Comparison of ENCODE assay signal across 25 cellular contexts in the genomic region with DNA sequence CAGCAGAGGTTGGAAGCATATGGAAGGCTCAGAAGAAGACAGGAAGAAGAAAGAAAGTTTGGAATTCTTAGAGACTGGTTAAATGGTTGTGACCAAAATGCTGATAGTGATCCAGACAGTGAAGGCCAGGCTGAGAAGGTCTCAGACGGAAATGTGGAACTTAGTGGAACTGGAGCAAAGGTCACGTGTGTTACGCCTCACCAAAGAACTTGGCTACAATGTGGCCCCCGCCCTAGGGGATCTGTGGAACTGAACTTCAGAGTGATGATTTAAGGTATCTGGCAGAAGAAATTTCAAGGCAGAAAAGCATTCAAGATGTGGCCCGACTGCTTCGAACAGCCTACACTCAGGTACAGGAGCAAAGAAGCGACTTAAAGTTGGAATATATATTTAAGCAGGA.
A peak's percentile ranks its signal among the peaks of the same experiment; 100 is the strongest.
DNase-seq lines count a peak whose midpoint lies in the region; ATAC-seq, FAIRE-seq and TF ChIP-seq lines count a peak whose summit lies in the region.
"Had no signal": no experiment of that assay in that cellular context is flagged by ENCODE, and none has a peak within 500 bp of the region (broad histone marks: within the 10 kb centered on the region; RNA-seq: fewer than 3 reads in every experiment).

No MANE protein-coding gene starts in this region.

- peaks cover 29% of the 10 kb centered on the region for H3K36me3 Mint-ChIP-seq in WTC11
- peaks cover 2% of the 10 kb centered on the region for H3K36me3 Mint-ChIP-seq in activated naive CD8-positive, alpha-beta T cell treated with anti-CD3 and anti-CD28 coated beads for 36 hours
- H3K36me3 Mint-ChIP-seq: IgD-negative memory B cell had no signal

- H3K4me3 Mint-ChIP-seq in WTC11 = peak overlapping the region; percentile 4; the same call in 1 of the 2 replicates
- no peak overlapping the region for H3K4me3 Mint-ChIP-seq in activated naive CD8-positive, alpha-beta T cell treated with anti-CD3 and anti-CD28 coated beads for 36 hours
- H3K4me3 Mint-ChIP-seq: activated T-cell treated with anti-CD3 and anti-CD28 coated beads, Interleukin-2, amount 50 U/mL, for 72 hours; nephron progenitor cell had no signal

- no peaks in the 10 kb centered on the region for H4K20me1 ChIP-seq in GM23248 (ENCODE audit: insufficient read depth)

- CTCF ChIA-PET in WTC11 (lab: Charles Lee) = no interaction called here

- H3K27me3 Mint-ChIP-seq in WTC11 (ENCODE audit: low read depth) = no peaks in the 10 kb centered on the region; the same call in none of the 2 replicates
- no peaks in the 10 kb centered on the region for H3K27me3 Mint-ChIP-seq in activated naive CD8-positive, alpha-beta T cell treated with anti-CD3 and anti-CD28 coated beads for 36 hours
- H3K27me3 Mint-ChIP-seq: IgD-negative memory B cell had no signal

- H3K9me3 ChIP-seq in GM23248 (ENCODE audit: low read depth) (no peaks in the 10 kb centered on the region), left ventricle myocardium inferior (replicated peaks) (no peaks in the 10 kb centered on the region), small intestine (ENCODE audit: control insufficient read depth, low read depth) (no peaks in the 10 kb centered on the region)
- H3K9me3 ChIP-seq: body of pancreas, Caco-2, ovary, transverse colon had no signal

- H3F3A ChIP-seq in GM23248 (ENCODE audit: insufficient read depth) = peaks cover 14% of the 10 kb centered on the region; the same call in 1 of the 2 replicates

- POLR2A ChIA-PET in WTC11 (lab: Charles Lee) = no interaction called here

- no peaks in the 10 kb centered on the region for H3K9me2 ChIP-seq in GM23248 (ENCODE audit: insufficient read depth)

- FAIRE-seq in small intestine (lab: Jason Lieb, UNC) = no peak
- FAIRE-seq: TTC549 had no signal

- H2AFZ ChIP-seq in GM23248 = no peak overlapping the region

- TF ChIP-seq CTCF in WTC11 (IDR thresholded peaks at IDR 0.05) = no peak
- TF ChIP-seq CTCF in left ventricle myocardium inferior (IDR thresholded peaks at IDR 0.05; ENCODE audit: borderline replicate concordance) = no peak

- ATAC-seq in WTC11 (no peak), HG03045 (IDR thresholded peaks at IDR 0.05; ENCODE audit: unreplicated experiment) (no peak)
- ATAC-seq: activated T-cell treated with anti-CD3 and anti-CD28 coated beads, Interleukin-2, amount 50 U/mL, for 72 hours; body of pancreas; HCT116 had no signal

- peaks cover 41% of the 10 kb centered on the region for H3K79me2 ChIP-seq in GM23248 (ENCODE audit: insufficient read depth)

- H3K27ac ChIP-seq in GM23248 (no peak overlapping the region), left ventricle myocardium inferior (replicated peaks) (peak overlapping the region; percentile 24), small intestine (ENCODE audit: low read depth in 1 of 2, low read length in 1 of 2) (no peak overlapping the region)
- H3K27ac ChIP-seq: BLaER1 treated with 17β-estradiol and CSF1 and Interleukin-3, amounts not matched to agents 10 nM and 100 nM; body of pancreas; ovary; SK-N-MC; transverse colon had no signal

- peaks cover 29% of the 10 kb centered on the region for H3K9me3 Mint-ChIP-seq in WTC11
- no peaks in the 10 kb centered on the region for H3K9me3 Mint-ChIP-seq in activated naive CD8-positive, alpha-beta T cell treated with anti-CD3 and anti-CD28 coated beads for 36 hours
- H3K9me3 Mint-ChIP-seq: activated T-cell treated with anti-CD3 and anti-CD28 coated beads, Interleukin-2, amount 50 U/mL, for 72 hours; IgD-negative memory B cell had no signal

- H3K9ac ChIP-seq in GM23248 = no peak overlapping the region
- H3K9ac ChIP-seq: BLaER1 treated with 17β-estradiol and CSF1 and Interleukin-3, amounts not matched to agents 10 nM and 100 nM had no signal

- no peaks in the 10 kb centered on the region for H3K36me3 ChIP-seq in GM23248 (ENCODE audit: low read depth)
- no peaks in the 10 kb centered on the region for H3K36me3 ChIP-seq in left ventricle myocardium inferior
- no peaks in the 10 kb centered on the region for H3K36me3 ChIP-seq in small intestine (ENCODE audit: control insufficient read depth in 2 of 2, insufficient read depth in 2 of 2, low read length in 2 of 2)
- H3K36me3 ChIP-seq: ovary, transverse colon had no signal

- peak; percentile 26 for DNase-seq in GM23248
- DNase-seq in WTC11 (ENCODE audit: low spot score) = no peak
- no peak for DNase-seq in left ventricle myocardium inferior
- DNase-seq in small intestine = peak; percentile 25
- no peak for DNase-seq in activated naive CD8-positive, alpha-beta T cell treated with anti-CD3 and anti-CD28 coated beads for 36 hours
- DNase-seq in OCI-M1 (lab: John Stamatoyannopoulos, UW) = no peak
- DNase-seq: activated CD4-positive, alpha-beta T cell treated with anti-CD3 and anti-CD28 coated beads, Interleukin-2, amount 50 U/mL, for 4 hours; activated T-cell treated with anti-CD3 and anti-CD28 coated beads, Interleukin-2, amount 50 U/mL, for 72 hours; Caco-2; hypothalamus; NCI-H1694; NCI-H446 treated with DMSO at 0.1 percent for 48 hours; NCI-H774; nephron progenitor cell; ovary; stimulated activated CD4-positive, alpha-beta T cell treated with anti-CD3 and anti-CD28 coated beads, Interleukin-4, amount 100 ng/mL, for 1 hour; T-helper 1 cell; transverse colon had no signal

- intact Hi-C loops in left ventricle myocardium inferior (cut with micrococcal nuclease) = no loop called here

- H3K4me1 ChIP-seq in GM23248 (ENCODE audit: insufficient read depth) = peaks cover 24% of the 10 kb centered on the region
- H3K4me1 ChIP-seq in left ventricle myocardium inferior = peaks cover 41% of the 10 kb centered on the region
- H3K4me1 ChIP-seq in small intestine (ENCODE audit: control insufficient read depth in 2 of 2, insufficient read depth in 1 of 2, low read depth in 1 of 2, low read length in 1 of 2) = no peaks in the 10 kb centered on the region
- H3K4me1 ChIP-seq: Caco-2 had no signal

- no peak overlapping the region for H3K4me2 ChIP-seq in GM23248 (ENCODE audit: unreplicated experiment)

- peaks cover 27% of the 10 kb centered on the region for H3K4me1 Mint-ChIP-seq in WTC11
- peaks cover 13% of the 10 kb centered on the region for H3K4me1 Mint-ChIP-seq in activated naive CD8-positive, alpha-beta T cell treated with anti-CD3 and anti-CD28 coated beads for 36 hours
- H3K4me1 Mint-ChIP-seq: nephron progenitor cell had no signal

- H3K4me3 ChIP-seq in GM23248 (no peak overlapping the region), left ventricle myocardium inferior (no peak overlapping the region), small intestine (ENCODE audit: low read depth in 1 of 2, low read length in 2 of 2) (no peak overlapping the region)
- H3K4me3 ChIP-seq: BLaER1 treated with 17β-estradiol and CSF1 and Interleukin-3, amounts not matched to agents 10 nM and 100 nM; body of pancreas; ovary; SK-N-MC; transverse colon had no signal

- no peaks in the 10 kb centered on the region for H3K27me3 ChIP-seq in GM23248 (replicated peaks; ENCODE audit: insufficient read depth)
- no peaks in the 10 kb centered on the region for H3K27me3 ChIP-seq in left ventricle myocardium inferior (ENCODE audit: low read depth)
- H3K27me3 ChIP-seq in small intestine (ENCODE audit: control insufficient read depth in 2 of 2, insufficient read depth in 2 of 2, low read length in 2 of 2) = no peaks in the 10 kb centered on the region
- H3K27me3 ChIP-seq: BLaER1 treated with 17β-estradiol and CSF1 and Interleukin-3, amounts not matched to agents 10 nM and 100 nM; body of pancreas; ovary; transverse colon had no signal

- in situ Hi-C loops in GM23248 (cut with MboI) = no loop called here

- peak overlapping the region; percentile 58; the same call in 1 of the 2 replicates for H3K27ac Mint-ChIP-seq in WTC11
- H3K27ac Mint-ChIP-seq in activated naive CD8-positive, alpha-beta T cell treated with anti-CD3 and anti-CD28 coated beads for 36 hours = no peak overlapping the region
- H3K27ac Mint-ChIP-seq: activated T-cell treated with anti-CD3 and anti-CD28 coated beads, Interleukin-2, amount 50 U/mL, for 72 hours; nephron progenitor cell had no signal

- 49 to 52% methylated on average over 7 of the region's 7 CpGs for WGBS in GM23248 (ENCODE audit: low coverage in 1 of 2, low lambda C conversion rate in 2 of 2, missing lambda C conversion rate in 2 of 2), 2 experiments
- 47 to 79% (median 67%) methylated on average over 7 of the region's 7 CpGs for WGBS in small intestine, 3 donors

TF ChIP-seq in WTC11, 78 proteins besides CTCF, POLR2A, EP300 and RAD21 (continues in another document):
- TF ChIP-seq PRRX2 (CRISPR knock-in tag; IDR thresholded peaks at IDR 0.05) (no peak), ZNF416 (CRISPR knock-in tag; IDR thresholded peaks at IDR 0.05) (no peak), GRHL2 (CRISPR knock-in tag; IDR thresholded peaks at IDR 0.05; ENCODE audit: insufficient replicate concordance, severe bottlenecking) (no peak)
- TF ChIP-seq, protein P1, sequence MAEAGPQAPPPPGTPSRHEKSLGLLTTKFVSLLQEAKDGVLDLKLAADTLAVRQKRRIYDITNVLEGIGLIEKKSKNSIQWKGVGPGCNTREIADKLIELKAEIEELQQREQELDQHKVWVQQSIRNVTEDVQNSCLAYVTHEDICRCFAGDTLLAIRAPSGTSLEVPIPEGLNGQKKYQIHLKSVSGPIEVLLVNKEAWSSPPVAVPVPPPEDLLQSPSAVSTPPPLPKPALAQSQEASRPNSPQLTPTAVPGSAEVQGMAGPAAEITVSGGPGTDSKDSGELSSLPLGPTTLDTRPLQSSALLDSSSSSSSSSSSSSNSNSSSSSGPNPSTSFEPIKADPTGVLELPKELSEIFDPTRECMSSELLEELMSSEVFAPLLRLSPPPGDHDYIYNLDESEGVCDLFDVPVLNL (CRISPR knock-in tag; IDR thresholded peaks at IDR 0.05; ENCODE audit: borderline replicate concordance, low read depth) = no peak
- TF ChIP-seq, protein P2, sequence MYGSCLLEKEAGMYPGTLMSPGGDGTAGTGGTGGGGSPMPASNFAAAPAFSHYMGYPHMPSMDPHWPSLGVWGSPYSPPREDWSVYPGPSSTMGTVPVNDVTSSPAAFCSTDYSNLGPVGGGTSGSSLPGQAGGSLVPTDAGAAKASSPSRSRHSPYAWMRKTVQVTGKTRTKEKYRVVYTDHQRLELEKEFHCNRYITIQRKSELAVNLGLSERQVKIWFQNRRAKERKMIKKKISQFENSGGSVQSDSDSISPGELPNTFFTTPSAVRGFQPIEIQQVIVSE (CRISPR knock-in tag; IDR thresholded peaks at IDR 0.05; ENCODE audit: borderline replicate concordance) = no peak
- TF ChIP-seq, protein P3, sequence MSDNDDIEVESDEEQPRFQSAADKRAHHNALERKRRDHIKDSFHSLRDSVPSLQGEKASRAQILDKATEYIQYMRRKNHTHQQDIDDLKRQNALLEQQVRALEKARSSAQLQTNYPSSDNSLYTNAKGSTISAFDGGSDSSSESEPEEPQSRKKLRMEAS (CRISPR knock-in tag; IDR thresholded peaks at IDR 0.05) = no peak
- TF ChIP-seq, protein P4, sequence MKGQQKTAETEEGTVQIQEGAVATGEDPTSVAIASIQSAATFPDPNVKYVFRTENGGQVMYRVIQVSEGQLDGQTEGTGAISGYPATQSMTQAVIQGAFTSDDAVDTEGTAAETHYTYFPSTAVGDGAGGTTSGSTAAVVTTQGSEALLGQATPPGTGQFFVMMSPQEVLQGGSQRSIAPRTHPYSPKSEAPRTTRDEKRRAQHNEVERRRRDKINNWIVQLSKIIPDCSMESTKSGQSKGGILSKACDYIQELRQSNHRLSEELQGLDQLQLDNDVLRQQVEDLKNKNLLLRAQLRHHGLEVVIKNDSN (CRISPR knock-in tag; IDR thresholded peaks at IDR 0.05) = no peak

Comparison
In these comparisons a context has a peak if more than half of its experiments do, and no peak if none do; other contexts are left out.
1. DNase-seq: peak in GM23248 (single experiment) and small intestine (single experiment); none in WTC11 (single experiment), left ventricle myocardium inferior (single experiment), activated naive CD8-positive, alpha-beta T cell treated with anti-CD3 and anti-CD28 coated beads for 36 hours (single experiment) and OCI-M1 (single experiment).